1 cellular context compared by ENCODE assay signal in genomic region chr16:1779234-1779701, GRCh38.
TF ChIP-seq lines count a peak whose summit lies in the region.

No MANE protein-coding gene starts in this region.

TF ChIP-seq in IMR-90, 13 proteins besides CTCF, POLR2A, EP300 and RAD21:
- no peak for TF ChIP-seq BHLHE40 (IDR thresholded peaks at IDR 0.05; ENCODE audit: low read depth, low read length)
- no peak for TF ChIP-seq MXI1 (IDR thresholded peaks at IDR 0.05; ENCODE audit: borderline replicate concordance, low read depth, low read length)
- TF ChIP-seq ELK1 (IDR thresholded peaks at IDR 0.05; ENCODE audit: borderline replicate concordance, low read depth, low read length): no peak
- no peak for TF ChIP-seq USF2 (IDR thresholded peaks at IDR 0.05; ENCODE audit: low read depth, low read length)
- TF ChIP-seq RFX5 (IDR thresholded peaks at IDR 0.05; ENCODE audit: low read depth, low read length): no peak
- no peak for TF ChIP-seq CEBPB (IDR thresholded peaks at IDR 0.05; ENCODE audit: low read depth, low read length)
